ENCODE assay signal across 1 cellular context in the genomic region with DNA sequence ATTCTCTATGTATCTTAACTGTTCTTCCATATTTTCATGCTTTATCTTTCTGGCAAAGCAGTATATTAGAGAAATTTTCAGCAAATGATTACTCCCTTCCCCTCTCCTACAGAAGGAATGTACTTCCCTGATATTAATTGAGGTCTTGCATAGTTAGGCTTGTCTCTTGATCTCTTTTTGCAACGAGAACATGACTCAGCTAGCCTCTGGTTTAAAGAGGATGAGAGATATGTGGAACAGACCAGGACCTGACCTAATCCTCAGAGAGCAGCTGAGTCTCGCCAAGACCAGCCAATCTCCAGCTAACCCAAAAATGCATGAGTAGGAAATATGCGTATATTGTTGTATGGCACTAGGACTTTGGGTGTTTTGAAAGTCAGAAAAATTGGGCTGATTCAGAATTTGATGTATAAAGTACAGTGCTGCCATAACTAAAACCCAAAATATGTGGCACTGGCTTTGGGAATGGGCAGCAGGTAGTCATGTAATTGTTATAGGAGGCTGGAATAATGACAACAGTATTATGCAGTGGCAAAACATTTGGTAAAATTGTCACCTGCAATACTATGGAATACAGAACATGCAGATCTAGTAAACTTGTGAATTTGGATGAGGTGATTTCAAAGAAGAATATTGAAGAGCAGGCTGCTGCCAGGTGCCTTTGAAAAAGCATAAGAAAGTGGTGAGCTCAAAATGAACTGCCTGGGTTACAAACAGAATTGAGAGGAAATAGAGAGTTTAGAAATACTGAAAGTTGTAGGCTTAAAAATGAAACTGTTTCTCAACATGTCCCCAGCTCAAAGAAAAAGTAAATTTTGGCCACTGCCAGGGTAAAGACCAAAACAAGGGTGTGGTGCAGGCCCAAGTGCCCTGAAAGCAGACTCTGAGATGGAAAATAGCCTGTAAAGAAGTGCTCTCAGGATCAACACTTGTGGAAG.
TF ChIP-seq lines count a peak whose summit lies in the region.

No MANE protein-coding gene starts in this region.

TF ChIP-seq in WTC11, 78 proteins besides CTCF, POLR2A, EP300 and RAD21 (continued from another document):
- TF ChIP-seq, protein P1, sequence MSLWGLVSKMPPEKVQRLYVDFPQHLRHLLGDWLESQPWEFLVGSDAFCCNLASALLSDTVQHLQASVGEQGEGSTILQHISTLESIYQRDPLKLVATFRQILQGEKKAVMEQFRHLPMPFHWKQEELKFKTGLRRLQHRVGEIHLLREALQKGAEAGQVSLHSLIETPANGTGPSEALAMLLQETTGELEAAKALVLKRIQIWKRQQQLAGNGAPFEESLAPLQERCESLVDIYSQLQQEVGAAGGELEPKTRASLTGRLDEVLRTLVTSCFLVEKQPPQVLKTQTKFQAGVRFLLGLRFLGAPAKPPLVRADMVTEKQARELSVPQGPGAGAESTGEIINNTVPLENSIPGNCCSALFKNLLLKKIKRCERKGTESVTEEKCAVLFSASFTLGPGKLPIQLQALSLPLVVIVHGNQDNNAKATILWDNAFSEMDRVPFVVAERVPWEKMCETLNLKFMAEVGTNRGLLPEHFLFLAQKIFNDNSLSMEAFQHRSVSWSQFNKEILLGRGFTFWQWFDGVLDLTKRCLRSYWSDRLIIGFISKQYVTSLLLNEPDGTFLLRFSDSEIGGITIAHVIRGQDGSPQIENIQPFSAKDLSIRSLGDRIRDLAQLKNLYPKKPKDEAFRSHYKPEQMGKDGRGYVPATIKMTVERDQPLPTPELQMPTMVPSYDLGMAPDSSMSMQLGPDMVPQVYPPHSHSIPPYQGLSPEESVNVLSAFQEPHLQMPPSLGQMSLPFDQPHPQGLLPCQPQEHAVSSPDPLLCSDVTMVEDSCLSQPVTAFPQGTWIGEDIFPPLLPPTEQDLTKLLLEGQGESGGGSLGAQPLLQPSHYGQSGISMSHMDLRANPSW (CRISPR knock-in tag; conservative IDR thresholded peaks at IDR 0.05; ENCODE audit: low read depth) = no peak
- no peak for TF ChIP-seq TCF7 (CRISPR knock-in tag; IDR thresholded peaks at IDR 0.05; ENCODE audit: low read depth)
- no peak for TF ChIP-seq ZNF121 (CRISPR knock-in tag; IDR thresholded peaks at IDR 0.05)
- TF ChIP-seq ETV6 (CRISPR knock-in tag; IDR thresholded peaks at IDR 0.05) = no peak
- TF ChIP-seq, protein P2, sequence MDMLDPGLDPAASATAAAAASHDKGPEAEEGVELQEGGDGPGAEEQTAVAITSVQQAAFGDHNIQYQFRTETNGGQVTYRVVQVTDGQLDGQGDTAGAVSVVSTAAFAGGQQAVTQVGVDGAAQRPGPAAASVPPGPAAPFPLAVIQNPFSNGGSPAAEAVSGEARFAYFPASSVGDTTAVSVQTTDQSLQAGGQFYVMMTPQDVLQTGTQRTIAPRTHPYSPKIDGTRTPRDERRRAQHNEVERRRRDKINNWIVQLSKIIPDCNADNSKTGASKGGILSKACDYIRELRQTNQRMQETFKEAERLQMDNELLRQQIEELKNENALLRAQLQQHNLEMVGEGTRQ (CRISPR knock-in tag; IDR thresholded peaks at IDR 0.05) = no peak
- no peak for TF ChIP-seq ZNF396 (CRISPR knock-in tag; IDR thresholded peaks at IDR 0.05; ENCODE audit: borderline replicate concordance)
- no peak for TF ChIP-seq ZNF423 (CRISPR knock-in tag; IDR thresholded peaks at IDR 0.05)
